In genomic region chr7:42603496-42603895, GRCh38 we compare ENCODE assay signal across 6 cellular contexts.
"Had no signal": no experiment of that assay in that cellular context is flagged by ENCODE, and none has a peak within 500 bp of the region (broad histone marks: within the 10 kb centered on the region; RNA-seq: fewer than 3 reads in every experiment).

No MANE protein-coding gene starts in this region.

- H3K27ac ChIP-seq: HL-60 had no signal

- H3K4me1 Mint-ChIP-seq: GM23338 had no signal

- H3K4me3 Mint-ChIP-seq: GM23338, H9, IgD-negative memory B cell had no signal

- H3K36me3 Mint-ChIP-seq: IgD-negative memory B cell had no signal

- H3K27ac Mint-ChIP-seq: GM23338, H9, IgD-negative memory B cell had no signal

- DNase-seq: H9, HCEC 1CT had no signal

- H3K4me2 ChIP-seq: GM23338 had no signal

- H3K9me3 Mint-ChIP-seq: GM23338 had no signal

- ATAC-seq: GM23338, HepG2 had no signal

- H3K4me3 ChIP-seq: GM23338 had no signal

- H2AFZ ChIP-seq: GM23338 had no signal

- H3K27me3 Mint-ChIP-seq: IgD-negative memory B cell had no signal
